In genomic region chr20:56779452-56780143, GRCh38 we compare ENCODE assay signal across 23 cellular contexts.
DNase-seq lines count a peak whose midpoint lies in the region; ATAC-seq lines count a peak whose summit lies in the region.
"Had no signal": no experiment of that assay in that cellular context is flagged by ENCODE, and none has a peak within 500 bp of the region (broad histone marks: within the 10 kb centered on the region; RNA-seq: fewer than 3 reads in every experiment).

No MANE protein-coding gene starts in this region.

- no peaks in the 10 kb centered on the region for H3K9me3 Mint-ChIP-seq in activated CD4-positive, alpha-beta T cell treated with anti-CD3 and anti-CD28 coated beads, Interleukin-2, amount 10 ng/mL, durations not matched to agents 7 days and 5 days
- H3K9me3 Mint-ChIP-seq: activated CD4-positive, alpha-beta T cell treated with anti-CD3 and anti-CD28 coated beads, Interleukin-2, amount 10 ng/mL, durations not matched to agents 24 days and 14 days; natural killer cell treated with Interleukin-12 subunit alpha and Interleukin-12 subunit beta and Interleukin-15 and Interleukin-18, amount 100 ng/mL, for 72 hours had no signal

- DNase-seq in activated CD4-positive, alpha-beta T cell treated with anti-CD3 and anti-CD28 coated beads, Interleukin-2, amount 10 ng/mL, durations not matched to agents 7 days and 5 days, result no peak
- DNase-seq in activated CD4-positive, alpha-beta T cell treated with anti-CD3 and anti-CD28 coated beads for 1 hour, result no peak
- DNase-seq in SJSA1 (ENCODE audit: low read depth in 1 of 2, low spot score in 2 of 2) (no peak), ureter (ENCODE audit: low spot score) (peak; percentile 52), NCI-H2107 treated with DMSO at 0.1 percent for 48 hours (lab: John Stamatoyannopoulos, UW; ENCODE audit: unreplicated experiment) (no peak), islet precursor cell (no peak)
- DNase-seq: EL, gastrocnemius medialis, NCI-H146, NCI-H2171 treated with DMSO at 0.1 percent for 48 hours, NCI-H82, SIG-M5, upper lobe of left lung had no signal

- H3K36me3 ChIP-seq in SJSA1, result no peaks in the 10 kb centered on the region
- H3K36me3 ChIP-seq in mesodermal cell (ENCODE audit: control insufficient read depth, insufficient read depth, low read length), result no peaks in the 10 kb centered on the region
- H3K36me3 ChIP-seq: ascending aorta, BE2C, gastrocnemius medialis, prostate gland, upper lobe of left lung had no signal

- H3K4me1 Mint-ChIP-seq in activated CD4-positive, alpha-beta T cell treated with anti-CD3 and anti-CD28 coated beads, Interleukin-2, amount 10 ng/mL, durations not matched to agents 7 days and 5 days, result peaks cover 26% of the 10 kb centered on the region
- H3K4me1 Mint-ChIP-seq: central memory CD8-positive, alpha-beta T cell had no signal

- CTCF ChIA-PET in activated CD4-positive, alpha-beta T cell treated with anti-CD3 and anti-CD28 coated beads, Interleukin-2, amount 10 ng/mL, durations not matched to agents 7 days and 5 days (lab: Charles Lee), result no interaction called here

- H3K27ac ChIP-seq in SJSA1 (peak overlapping the region; percentile 36), mesodermal cell (ENCODE audit: low read depth, low read length, severe bottlenecking) (peak overlapping the region; percentile 63)
- H3K27ac ChIP-seq: ascending aorta, gastrocnemius medialis, prostate gland, upper lobe of left lung had no signal

- no peaks in the 10 kb centered on the region for H3K27me3 Mint-ChIP-seq in activated CD4-positive, alpha-beta T cell treated with anti-CD3 and anti-CD28 coated beads, Interleukin-2, amount 10 ng/mL, durations not matched to agents 7 days and 5 days
- H3K27me3 Mint-ChIP-seq: activated CD4-positive, alpha-beta T cell treated with anti-CD3 and anti-CD28 coated beads, Interleukin-2, amount 10 ng/mL, durations not matched to agents 24 days and 14 days had no signal

- ATAC-seq in GM19023 (IDR thresholded peaks at IDR 0.05; ENCODE audit: unreplicated experiment), result no peak
- ATAC-seq: esophagus mucosa; gastrocnemius medialis; natural killer cell treated with Interleukin-12 subunit alpha and Interleukin-12 subunit beta and Interleukin-15 and Interleukin-18, amount 100 ng/mL, for 72 hours had no signal

- H3K36me3 Mint-ChIP-seq in activated CD4-positive, alpha-beta T cell treated with anti-CD3 and anti-CD28 coated beads, Interleukin-2, amount 10 ng/mL, durations not matched to agents 7 days and 5 days (ENCODE audit: low read depth), result no peaks in the 10 kb centered on the region
- H3K36me3 Mint-ChIP-seq: natural killer cell treated with Interleukin-12 subunit alpha and Interleukin-12 subunit beta and Interleukin-15 and Interleukin-18, amount 100 ng/mL, for 72 hours had no signal

- WGBS in mesodermal cell (ENCODE audit: insufficient coverage in 2 of 2), 2 experiments, result 74 to 89% methylated on average over 6 of the region's 11 CpGs

- peak overlapping the region; percentile 92 for H3K27ac Mint-ChIP-seq in activated CD4-positive, alpha-beta T cell treated with anti-CD3 and anti-CD28 coated beads, Interleukin-2, amount 10 ng/mL, durations not matched to agents 7 days and 5 days
- H3K27ac Mint-ChIP-seq: activated CD4-positive, alpha-beta T cell treated with anti-CD3 and anti-CD28 coated beads, Interleukin-2, amount 10 ng/mL, durations not matched to agents 24 days and 14 days; natural killer cell treated with Interleukin-12 subunit alpha and Interleukin-12 subunit beta and Interleukin-15 and Interleukin-18, amount 100 ng/mL, for 72 hours had no signal

- H3K4me1 ChIP-seq in SJSA1 (replicated peaks) (peaks cover 26% of the 10 kb centered on the region), mesodermal cell (ENCODE audit: control insufficient read depth, insufficient read depth, low read length, poor library complexity, severe bottlenecking) (no peaks in the 10 kb centered on the region)
- H3K4me1 ChIP-seq: ascending aorta, BE2C, gastrocnemius medialis, prostate gland had no signal

- no peaks in the 10 kb centered on the region for H3K9me3 ChIP-seq in SJSA1 (replicated peaks)
- H3K9me3 ChIP-seq in mesodermal cell (ENCODE audit: control insufficient read depth, low read length), result no peaks in the 10 kb centered on the region
- H3K9me3 ChIP-seq: ascending aorta, BE2C, gastrocnemius medialis, prostate gland, upper lobe of left lung had no signal

- H3K4me3 ChIP-seq in SJSA1 (no peak overlapping the region), mesodermal cell (ENCODE audit: extremely low read depth, insufficient read depth, low read length, poor library complexity, severe bottlenecking) (no peak overlapping the region)
- H3K4me3 ChIP-seq: ascending aorta, gastrocnemius medialis, prostate gland, skin epidermis, upper lobe of left lung had no signal

- peak overlapping the region; percentile 45 for H3K4me3 Mint-ChIP-seq in activated CD4-positive, alpha-beta T cell treated with anti-CD3 and anti-CD28 coated beads, Interleukin-2, amount 10 ng/mL, durations not matched to agents 7 days and 5 days
- H3K4me3 Mint-ChIP-seq: activated CD4-positive, alpha-beta T cell treated with anti-CD3 and anti-CD28 coated beads, Interleukin-2, amount 10 ng/mL, durations not matched to agents 24 days and 14 days; central memory CD8-positive, alpha-beta T cell; natural killer cell treated with Interleukin-12 subunit alpha and Interleukin-12 subunit beta and Interleukin-15 and Interleukin-18, amount 100 ng/mL, for 72 hours had no signal

- no peaks in the 10 kb centered on the region for H3K27me3 ChIP-seq in SJSA1 (replicated peaks)
- H3K27me3 ChIP-seq: ascending aorta, BE2C, upper lobe of left lung had no signal

- POLR2A ChIA-PET in activated CD4-positive, alpha-beta T cell treated with anti-CD3 and anti-CD28 coated beads, Interleukin-2, amount 10 ng/mL, durations not matched to agents 7 days and 5 days (lab: Charles Lee), result no interaction called here
